ENCODE assay signal across 1 cellular context in genomic region chrX:57227691-57228090, GRCh38.
TF ChIP-seq lines count a peak whose summit lies in the region.

No MANE protein-coding gene starts in this region.

TF ChIP-seq in HepG2, 621 proteins besides CTCF, POLR2A, EP300 and RAD21:
- TF ChIP-seq FOSL2 (CRISPR knock-in tag; IDR thresholded peaks at IDR 0.05): peak; percentile 39
- no peak for TF ChIP-seq TCF12 (IDR thresholded peaks at IDR 0.05)
- no peak for TF ChIP-seq TCF12 (CRISPR knock-in tag; IDR thresholded peaks at IDR 0.05)
